Comparison of ENCODE assay signal across 20 cellular contexts in genomic region chr2:83851066-83851465, GRCh38.
"Had no signal": no experiment of that assay in that cellular context is flagged by ENCODE, and none has a peak within 500 bp of the region (broad histone marks: within the 10 kb centered on the region; RNA-seq: fewer than 3 reads in every experiment).

No MANE protein-coding gene starts in this region.

- H3K9me3 Mint-ChIP-seq: stimulated activated naive CD8-positive, alpha-beta T cell treated with anti-CD3 and anti-CD28 coated beads, Interleukin-15, Interleukin-2, amounts not matched to agents 100 ng/mL and 50 ng/mL, for 24 hours had no signal

- H3K27ac Mint-ChIP-seq: naive thymus-derived CD4-positive, alpha-beta T cell; stimulated activated memory B cell treated with anti-CD40 and anti-IgM and Interleukin-4, amounts not matched to agents 10 μg/mL and 1 μg/mL and 100 μg/mL, for 72 hours; stimulated activated naive CD8-positive, alpha-beta T cell treated with anti-CD3 and anti-CD28 coated beads, Interleukin-15, Interleukin-2, amounts not matched to agents 100 ng/mL and 50 ng/mL, for 24 hours had no signal

- H3K4me2 ChIP-seq: hepatocyte had no signal

- H3K79me2 ChIP-seq: hepatocyte had no signal

- H3K9me3 ChIP-seq: neutrophil, testis, transverse colon had no signal

- H3K27ac ChIP-seq: dorsolateral prefrontal cortex, hepatocyte, neutrophil, testis, transverse colon had no signal

- H3K4me3 Mint-ChIP-seq: central memory CD8-positive, alpha-beta T cell; naive thymus-derived CD4-positive, alpha-beta T cell; stimulated activated memory B cell treated with anti-CD40 and anti-IgM and Interleukin-4, amounts not matched to agents 10 μg/mL and 1 μg/mL and 100 μg/mL, for 72 hours; stimulated activated naive CD8-positive, alpha-beta T cell treated with anti-CD3 and anti-CD28 coated beads, Interleukin-15, Interleukin-2, amounts not matched to agents 100 ng/mL and 50 ng/mL, for 24 hours had no signal

- H3K4me1 ChIP-seq: testis had no signal

- H3K36me3 ChIP-seq: neutrophil, transverse colon had no signal

- ATAC-seq: left colon; left ventricle myocardium superior; naive thymus-derived CD4-positive, alpha-beta T cell; right cardiac atrium; stimulated activated memory B cell treated with anti-CD40 and anti-IgM and Interleukin-4, amounts not matched to agents 10 μg/mL and 1 μg/mL and 100 μg/mL, for 72 hours had no signal

- H2AFZ ChIP-seq: hepatocyte had no signal

- DNase-seq: cortex of kidney; dorsolateral prefrontal cortex; effector memory CD4-positive, alpha-beta T cell; foreskin melanocyte; head of caudate nucleus; left colon; left ventricle myocardium superior; naive thymus-derived CD4-positive, alpha-beta T cell; right cardiac atrium; stimulated activated CD4-positive, alpha-beta T cell treated with anti-CD3 and anti-CD28 coated beads, Interleukin-1b, Interleukin-23, amount 100 ng/mL, for 48 hours; stimulated activated CD4-positive, alpha-beta T cell treated with anti-CD3 and anti-CD28 coated beads, Interleukin-4, amount 100 ng/mL, for 24 hours; testis; transverse colon had no signal

- H3K4me1 Mint-ChIP-seq: central memory CD8-positive, alpha-beta T cell; naive thymus-derived CD4-positive, alpha-beta T cell; stimulated activated memory B cell treated with anti-CD40 and anti-IgM and Interleukin-4, amounts not matched to agents 10 μg/mL and 1 μg/mL and 100 μg/mL, for 72 hours had no signal

- H3K4me3 ChIP-seq: dorsolateral prefrontal cortex, hepatocyte, lung, testis, transverse colon had no signal

- H3K27me3 Mint-ChIP-seq: central memory CD8-positive, alpha-beta T cell; stimulated activated memory B cell treated with anti-CD40 and anti-IgM and Interleukin-4, amounts not matched to agents 10 μg/mL and 1 μg/mL and 100 μg/mL, for 72 hours had no signal

- FAIRE-seq: endometrium had no signal

- H3K27me3 ChIP-seq: dorsolateral prefrontal cortex, hepatocyte, neutrophil, testis, transverse colon had no signal

- H3K36me3 Mint-ChIP-seq: naive thymus-derived CD4-positive, alpha-beta T cell; stimulated activated memory B cell treated with anti-CD40 and anti-IgM and Interleukin-4, amounts not matched to agents 10 μg/mL and 1 μg/mL and 100 μg/mL, for 72 hours had no signal
